In the genomic region with DNA sequence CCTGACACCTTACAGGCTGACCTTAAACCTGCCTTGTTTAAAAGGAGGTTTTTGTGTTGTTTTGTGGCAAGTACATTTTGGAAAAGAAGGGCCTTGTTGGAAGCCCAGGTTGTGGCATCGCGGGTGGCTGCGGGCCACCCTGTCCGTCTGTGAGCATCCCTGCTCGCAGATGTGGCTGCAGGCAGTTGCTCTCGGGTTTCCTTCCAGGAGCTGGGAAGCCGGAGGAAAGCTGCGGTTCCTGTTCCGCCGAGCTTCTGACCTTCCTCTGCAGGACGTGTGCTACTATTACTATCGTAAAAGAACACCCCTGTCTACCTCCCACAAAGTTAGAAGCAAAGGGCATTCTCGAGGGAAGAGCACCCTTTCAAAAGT, we compare ENCODE assay signal across 8 cellular contexts. TPM values are rescaled to one million over a fixed set of nuclear protein-coding genes. Genes with fewer than 3 reads are reported as not detected.
A peak's percentile ranks its signal among the peaks of the same experiment; 100 is the strongest.
DNase-seq lines count a peak whose midpoint lies in the region; ATAC-seq, FAIRE-seq and TF ChIP-seq lines count a peak whose summit lies in the region.

No MANE protein-coding gene starts in this region.

- in situ Hi-C loops in HepG2 (cut with HindIII; ENCODE audit: extremely low pct_ligation_motif_present, low pct_unique_long_range_greater_than_20kb) = no loop called here

- TF ChIP-seq CTCF in PC-3 (conservative IDR thresholded peaks at IDR 0.05; ENCODE audit: low read depth, low read length) (no peak), colonic mucosa (IDR thresholded peaks at IDR 0.05) (no peak), HepG2 (CRISPR knock-in tag; IDR thresholded peaks at IDR 0.05) (no peak)

- H2AFZ ChIP-seq in PC-3 (ENCODE audit: low read length) (peak overlapping the region; percentile 99), HepG2 (ENCODE audit: low read length) (peak overlapping the region; percentile 18)

- under 1% methylated on average over 13 of the region's 13 CpGs for WGBS in HepG2 (ENCODE audit: low lambda C conversion rate)

- H3K79me2 ChIP-seq in PC-3 (ENCODE audit: low read length) (peaks cover 54% of the 10 kb centered on the region), HepG2 (ENCODE audit: insufficient read depth, low read length) (peaks cover 60% of the 10 kb centered on the region)

- H3K27me3 ChIP-seq in PC-3 (ENCODE audit: low read length) (no peaks in the 10 kb centered on the region), colonic mucosa (no peaks in the 10 kb centered on the region), HepG2 (ENCODE audit: control insufficient read depth in 1 of 2, insufficient read depth in 2 of 2, low read length in 2 of 2) (no peaks in the 10 kb centered on the region)

- no peak for FAIRE-seq in HepG2 (lab: Jason Lieb, UNC)

- intact Hi-C loops in activated CD4-positive, alpha-beta T cell treated with anti-CD3 and anti-CD28 coated beads, Interleukin-2, amount 10 ng/mL, durations not matched to agents 24 days and 14 days (cut with micrococcal nuclease) = loop anchor here (1.0 to 10.0 kb wide), 5 partner anchors 48 to 531 kb away; partner anchors contain the start of gene IRS1
- intact Hi-C loops in PC-3 (cut with micrococcal nuclease) (loop anchor here (1.0 to 2.0 kb wide), 2 partner anchors 88 to 195 kb away; no protein-coding TSS in a partner anchor), colonic mucosa (cut with DNase I) (no loop called here), HepG2 (cut with micrococcal nuclease; ENCODE audit: unreplicated experiment) (loop anchor here (2.0 to 5.0 kb wide), 4 partner anchors 13 to 491 kb away; no protein-coding TSS in a partner anchor)

- H3K36me3 Mint-ChIP-seq in activated CD4-positive, alpha-beta T cell treated with anti-CD3 and anti-CD28 coated beads, Interleukin-2, amount 10 ng/mL, durations not matched to agents 24 days and 14 days (ENCODE audit: low read depth) = peaks cover 9% of the 10 kb centered on the region

- TF ChIP-seq POLR2A in HepG2 (IDR thresholded peaks at IDR 0.05; ENCODE audit: insufficient read depth in 1 of 2, low read depth in 2 of 2, low read length in 2 of 2) = no peak

- H3K9me3 Mint-ChIP-seq in activated CD4-positive, alpha-beta T cell treated with anti-CD3 and anti-CD28 coated beads, Interleukin-2, amount 10 ng/mL, durations not matched to agents 24 days and 14 days = peaks cover 20% of the 10 kb centered on the region

- BruUV-seq in PC-3 (replicated peaks; lab: Mats Ljungman, UMichigan) (TSS peak; percentile 47), HepG2 (replicated peaks; lab: Mats Ljungman, UMichigan) (no TSS peak)

- H3K9me3 ChIP-seq in PC-3 (ENCODE audit: low read length) (no peaks in the 10 kb centered on the region), colonic mucosa (no peaks in the 10 kb centered on the region), HepG2 (ENCODE audit: low read length) (peaks cover 14% of the 10 kb centered on the region)

- H4K20me1 ChIP-seq in PC-3 (ENCODE audit: low read length) = 0 out of 2 replicates have a peak, but pooled peaks cover 3% of the 10 kb centered on the region
- no peaks in the 10 kb centered on the region for H4K20me1 ChIP-seq in HepG2 (ENCODE audit: insufficient read depth, low read length)

- peaks cover 32% of the 10 kb centered on the region for H3K4me1 Mint-ChIP-seq in activated CD4-positive, alpha-beta T cell treated with anti-CD3 and anti-CD28 coated beads, Interleukin-2, amount 10 ng/mL, durations not matched to agents 24 days and 14 days

- peak overlapping the region; percentile 95 for H3K27ac Mint-ChIP-seq in activated CD4-positive, alpha-beta T cell treated with anti-CD3 and anti-CD28 coated beads, Interleukin-2, amount 10 ng/mL, durations not matched to agents 24 days and 14 days

- CTCF ChIA-PET in PC-3 (lab: Charles Lee) = interaction anchor here (0.6 kb wide), 1 partner anchor 1661 kb away, joined by 5 read pairs; no protein-coding TSS in a partner anchor
- CTCF ChIA-PET in HepG2 (lab: Yijun Ruan, JAX; ENCODE audit: low intra/inter-chr PET ratio, low total read pairs) = no interaction called here

- no peak for TF ChIP-seq RAD21 in HepG2 (CRISPR knock-in tag; IDR thresholded peaks at IDR 0.05)

- H3K4me2 ChIP-seq in PC-3 (ENCODE audit: low read length) (peak overlapping the region; percentile 88), HepG2 (ENCODE audit: low read depth, low read length) (peak overlapping the region; percentile 94)

- DNase-seq in activated CD4-positive, alpha-beta T cell treated with anti-CD3 and anti-CD28 coated beads, Interleukin-2, amount 10 ng/mL, durations not matched to agents 24 days and 14 days = no peak
- DNase-seq in activated CD4-positive, alpha-beta T cell treated with anti-CD3 and anti-CD28 coated beads, Interleukin-2, amount 50 U/mL, for 1 hour = no peak
- DNase-seq in PC-3 = peak; percentile 62
- peak; percentile 70 for DNase-seq in colonic mucosa
- DNase-seq in HepG2 (ENCODE audit: low spot score) = peak; percentile 21
- peak in 24 of 49 donors; percentile 5 to 71 (median 31) for DNase-seq in substantia nigra (lab: John Stamatoyannopoulos, UW)
- DNase-seq in GM19240 (ENCODE audit: insufficient read length, low spot score) = no peak

- H3K27ac ChIP-seq in PC-3 (ENCODE audit: low read length) (peak overlapping the region; percentile 59), colonic mucosa (peak overlapping the region; percentile 85), HepG2 (ENCODE audit: extremely low read length, insufficient read depth, low read length) (peak overlapping the region; percentile 87), substantia nigra (ENCODE audit: low read depth, low read length, poor library complexity, severe bottlenecking) (peak overlapping the region; percentile 80)

- POLR2A ChIA-PET in PC-3 (lab: Charles Lee; ENCODE audit: unreplicated experiment) (interaction anchor here (0.6 kb wide), 1 partner anchor 121 kb away, joined by 3 read pairs; no protein-coding TSS in a partner anchor), HepG2 (lab: Yijun Ruan, JAX) (interaction anchor here (0.6 to 2.7 kb wide), 5 partner anchors 12 to 148 kb away, joined by 3 to 33 read pairs (median 6); no protein-coding TSS in a partner anchor)

- H3K4me1 ChIP-seq in PC-3 (ENCODE audit: insufficient read depth, low read length) (peaks cover 31% of the 10 kb centered on the region), colonic mucosa (peaks cover 6% of the 10 kb centered on the region), HepG2 (ENCODE audit: insufficient read depth, low read length) (peaks cover 37% of the 10 kb centered on the region)

- H3K4me3 Mint-ChIP-seq in activated CD4-positive, alpha-beta T cell treated with anti-CD3 and anti-CD28 coated beads, Interleukin-2, amount 10 ng/mL, durations not matched to agents 24 days and 14 days = peak overlapping the region; percentile 94

- peaks cover 6% of the 10 kb centered on the region for H3K27me3 Mint-ChIP-seq in activated CD4-positive, alpha-beta T cell treated with anti-CD3 and anti-CD28 coated beads, Interleukin-2, amount 10 ng/mL, durations not matched to agents 24 days and 14 days

- ATAC-seq in HG02571 (IDR thresholded peaks at IDR 0.05; ENCODE audit: unreplicated experiment) = peak; percentile 5
- ATAC-seq in PC-3 = peak; percentile 58
- peak; percentile 62 for ATAC-seq in HepG2

- no peaks in the 10 kb centered on the region for H3K9me2 ChIP-seq in PC-3 (replicated peaks; ENCODE audit: low read length)

- H3K9ac ChIP-seq in PC-3 (ENCODE audit: low read length) (peak overlapping the region; percentile 90), colonic mucosa (ENCODE audit: low read depth in 2 of 2, low read length in 2 of 2) (peak overlapping the region; percentile 92 to 94), HepG2 (ENCODE audit: insufficient read depth, low read depth, low read length) (peak overlapping the region; percentile 95)

- no peak for TF ChIP-seq EP300 in HepG2 (IDR thresholded peaks at IDR 0.05; ENCODE audit: low read depth in 2 of 2, low read length in 2 of 2)
- no peak for TF ChIP-seq EP300 in HepG2 (CRISPR knock-in tag; IDR thresholded peaks at IDR 0.05; ENCODE audit: borderline replicate concordance)

- H3K36me3 ChIP-seq in PC-3 (ENCODE audit: low read depth, low read length) = 0 out of 2 replicates have a peak, but pooled peaks cover under 1% of the 10 kb centered on the region
- no peaks in the 10 kb centered on the region for H3K36me3 ChIP-seq in colonic mucosa
- peaks cover 0 to 17% of the 10 kb centered on the region in 2 experiments; a peak in 2 of 5 replicates for H3K36me3 ChIP-seq in HepG2 (replicated peaks in 1 of 2; ENCODE audit: control insufficient read depth in 1 of 2, insufficient read depth in 2 of 2, low read length in 2 of 2)

- H3K4me3 ChIP-seq in PC-3 (ENCODE audit: low read length) = peak overlapping the region; percentile 86
- H3K4me3 ChIP-seq in colonic mucosa = peak overlapping the region; percentile 94
- H3K4me3 ChIP-seq in HepG2 (replicated peaks in 1 of 3; ENCODE audit: insufficient read depth in 1 of 3, low read depth in 2 of 3, low read length in 3 of 3) = peak overlapping the region; percentile 94 to 98 (median 96)

- H3F3A ChIP-seq in PC-3 (ENCODE audit: low read length, unreplicated experiment) = no peaks in the 10 kb centered on the region

RNA-seq across cellular contexts. Expression of gene MFF, which starts 0.8 kb away (rescaled TPM):
- 69.5 and 71.6 TPM in 2 replicates for total RNA-seq in activated CD4-positive, alpha-beta T cell treated with anti-CD3 and anti-CD28 coated beads, Interleukin-2, amount 10 ng/mL, durations not matched to agents 24 days and 14 days
- total RNA-seq in PC-3 (2014; rRNA removed) (85.6 and 103 TPM in 2 replicates), colonic mucosa (10 to 100 TPM; 72.2 to 79.1 TPM), HepG2 (2016; rRNA removed; fragmentation: Illumina TruSeq; extraction: Trizol) (156 and 170 TPM in 2 replicates)
- total RNA-seq in HepG2 (2016; cell fraction: cytosol; rRNA removed; fragmentation: Illumina TruSeq; extraction: Trizol; ENCODE audit: low read depth) = 211 and 258 TPM in 2 replicates
- 151 and 164 TPM in 2 replicates for total RNA-seq in HepG2 (2016; cell fraction: insoluble cytoplasmic fraction; rRNA removed; fragmentation: Illumina TruSeq; extraction: Trizol)
- total RNA-seq in HepG2 (2016; cell fraction: membrane; rRNA removed; fragmentation: Illumina TruSeq; extraction: Trizol) = 255 and 291 TPM in 2 replicates
- total RNA-seq in HepG2 (2016; cell fraction: nucleus; rRNA removed; fragmentation: Illumina TruSeq; extraction: Trizol) = 113 and 118 TPM in 2 replicates
- 65.2 and 81.9 TPM in 2 replicates for polyA plus RNA-seq in HepG2 (2011; rRNA removed)
- polyA plus RNA-seq in HepG2 (2011; cell fraction: cytosol; rRNA removed) = 61.6 and 68.3 TPM in 2 replicates
- 67.5 and 75.8 TPM in 2 replicates for polyA plus RNA-seq in HepG2 (2011; cell fraction: nucleus; rRNA removed)
- polyA plus RNA-seq in HepG2 (2012) = 115 and 154 TPM in 2 replicates
- polyA plus RNA-seq in HepG2 (2016; cell fraction: cytosol; fragmentation: Illumina TruSeq; extraction: Trizol; ENCODE audit: low read depth) = 355 and 451 TPM in 2 replicates
- polyA plus RNA-seq in HepG2 (2016; cell fraction: insoluble cytoplasmic fraction; fragmentation: Illumina TruSeq; extraction: Trizol; ENCODE audit: low read depth) = 213 and 226 TPM in 2 replicates
- polyA plus RNA-seq in HepG2 (2016; cell fraction: membrane; fragmentation: Illumina TruSeq; extraction: Trizol; ENCODE audit: low read depth) = 302 and 346 TPM in 2 replicates
- polyA plus RNA-seq in HepG2 (2016; cell fraction: nucleus; fragmentation: Illumina TruSeq; extraction: Trizol; ENCODE audit: insufficient read depth, low read depth) = 165 and 167 TPM in 2 replicates
- polyA minus RNA-seq in HepG2 (2011; rRNA and poly(A)+ RNA removed; ENCODE audit: low replicate concordance) = 43.9 and 55.7 TPM in 2 replicates
- polyA minus RNA-seq in HepG2 (2011; cell fraction: cytosol; rRNA and poly(A)+ RNA removed) = 63.0 and 70.4 TPM in 2 replicates
- polyA minus RNA-seq in HepG2 (2011; cell fraction: nucleus; rRNA and poly(A)+ RNA removed) = 225 and 231 TPM in 2 replicates

RNA-seq across cellular contexts. Expression of gene TM4SF20, which starts 53.3 kb away (rescaled TPM):
- not detected in 2 replicates for total RNA-seq in activated CD4-positive, alpha-beta T cell treated with anti-CD3 and anti-CD28 coated beads, Interleukin-2, amount 10 ng/mL, durations not matched to agents 24 days and 14 days
- total RNA-seq in PC-3 (2014; rRNA removed) (not detected in 2 replicates), colonic mucosa (10 to 100 TPM in 1 of 2 donors, 1 to 10 TPM in 1; 4.2 to 34.9 TPM), HepG2 (2016; rRNA removed; fragmentation: Illumina TruSeq; extraction: Trizol) (not detected in 2 replicates)
- total RNA-seq in HepG2 (2016; cell fraction: cytosol; rRNA removed; fragmentation: Illumina TruSeq; extraction: Trizol; ENCODE audit: low read depth) = not detected in 2 replicates
- not detected in 2 replicates for total RNA-seq in HepG2 (2016; cell fraction: insoluble cytoplasmic fraction; rRNA removed; fragmentation: Illumina TruSeq; extraction: Trizol)
- not detected in 2 replicates for total RNA-seq in HepG2 (2016; cell fraction: membrane; rRNA removed; fragmentation: Illumina TruSeq; extraction: Trizol)
- total RNA-seq in HepG2 (2016; cell fraction: nucleus; rRNA removed; fragmentation: Illumina TruSeq; extraction: Trizol) = not detected in 2 replicates
- not detected in 2 replicates for polyA plus RNA-seq in HepG2 (2011; rRNA removed)
- polyA plus RNA-seq in HepG2 (2011; cell fraction: cytosol; rRNA removed) = not detected in 2 replicates
- not detected in 2 replicates for polyA plus RNA-seq in HepG2 (2011; cell fraction: nucleus; rRNA removed)
- not detected in 2 replicates for polyA plus RNA-seq in HepG2 (2012)
- polyA plus RNA-seq in HepG2 (2016; cell fraction: cytosol; fragmentation: Illumina TruSeq; extraction: Trizol; ENCODE audit: low read depth) = not detected in 2 replicates
- not detected in 2 replicates for polyA plus RNA-seq in HepG2 (2016; cell fraction: insoluble cytoplasmic fraction; fragmentation: Illumina TruSeq; extraction: Trizol; ENCODE audit: low read depth)
- polyA plus RNA-seq in HepG2 (2016; cell fraction: membrane; fragmentation: Illumina TruSeq; extraction: Trizol; ENCODE audit: low read depth) = not detected in 2 replicates
- not detected in 2 replicates for polyA plus RNA-seq in HepG2 (2016; cell fraction: nucleus; fragmentation: Illumina TruSeq; extraction: Trizol; ENCODE audit: insufficient read depth, low read depth)
- polyA minus RNA-seq in HepG2 (2011; rRNA and poly(A)+ RNA removed; ENCODE audit: low replicate concordance) = 0.07 TPM in 1 of 2 replicates, not detected in the other
- polyA minus RNA-seq in HepG2 (2011; cell fraction: cytosol; rRNA and poly(A)+ RNA removed) = not detected in 2 replicates
- not detected in 2 replicates for polyA minus RNA-seq in HepG2 (2011; cell fraction: nucleus; rRNA and poly(A)+ RNA removed)

Comparison
In these comparisons a context has a peak if more than half of its experiments do, and no peak if none do; other contexts are left out.
1. DNase-seq: peak in PC-3 (single experiment), colonic mucosa (single experiment) and HepG2 (single experiment); none in activated CD4-positive, alpha-beta T cell treated with anti-CD3 and anti-CD28 coated beads, Interleukin-2, amount 10 ng/mL, durations not matched to agents 24 days and 14 days (single experiment), activated CD4-positive, alpha-beta T cell treated with anti-CD3 and anti-CD28 coated beads, Interleukin-2, amount 50 U/mL, for 1 hour (single experiment) and GM19240 (single experiment).
2. ATAC-seq: peak in every context shown above with its lines; median percentile 62 in HepG2; 58 in PC-3; 5 in HG02571.
3. Peak in every context shown above with its lines, with median percentiles within 50 percentile points of each other: H3K27ac ChIP-seq, H3K4me3 ChIP-seq and H3K9ac ChIP-seq.